ENCODE assay signal across 1 cellular context in the genomic region with DNA sequence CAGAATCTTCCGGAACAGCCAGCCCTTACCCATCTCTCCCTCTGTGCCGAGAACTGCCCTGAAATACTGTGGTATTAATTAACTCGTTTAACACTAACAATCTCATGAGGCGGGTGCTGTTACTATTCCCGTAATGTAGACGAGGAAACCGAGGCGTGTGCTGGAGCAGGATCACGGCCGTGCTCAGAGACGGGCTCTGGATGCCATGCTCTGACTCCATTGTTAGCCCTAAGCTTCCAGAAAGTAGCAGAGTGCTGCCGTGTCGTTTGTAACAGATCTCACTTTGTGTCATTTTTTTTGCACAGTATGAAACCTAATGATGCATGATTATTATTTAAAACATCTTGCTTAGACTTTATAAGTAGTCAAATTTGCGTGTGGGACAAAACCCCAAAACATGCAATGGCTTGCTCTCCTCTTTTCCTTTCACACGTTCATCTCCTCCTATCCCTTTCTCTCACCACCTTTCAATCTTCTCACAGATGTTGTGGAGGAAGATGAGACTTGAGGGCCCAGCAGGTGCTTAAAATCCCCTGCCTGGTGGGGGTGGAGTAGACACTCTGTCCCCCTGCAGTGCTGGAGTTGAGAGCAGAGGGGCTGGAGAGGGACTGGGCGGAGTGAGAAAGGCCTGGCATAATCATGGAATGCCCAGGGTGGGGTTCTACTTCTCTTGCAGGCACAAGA.
TF ChIP-seq lines count a peak whose summit lies in the region.

No MANE protein-coding gene starts in this region.

TF ChIP-seq in SK-N-SH, 30 proteins besides CTCF, POLR2A, EP300 and RAD21:
- TF ChIP-seq, protein P1, sequence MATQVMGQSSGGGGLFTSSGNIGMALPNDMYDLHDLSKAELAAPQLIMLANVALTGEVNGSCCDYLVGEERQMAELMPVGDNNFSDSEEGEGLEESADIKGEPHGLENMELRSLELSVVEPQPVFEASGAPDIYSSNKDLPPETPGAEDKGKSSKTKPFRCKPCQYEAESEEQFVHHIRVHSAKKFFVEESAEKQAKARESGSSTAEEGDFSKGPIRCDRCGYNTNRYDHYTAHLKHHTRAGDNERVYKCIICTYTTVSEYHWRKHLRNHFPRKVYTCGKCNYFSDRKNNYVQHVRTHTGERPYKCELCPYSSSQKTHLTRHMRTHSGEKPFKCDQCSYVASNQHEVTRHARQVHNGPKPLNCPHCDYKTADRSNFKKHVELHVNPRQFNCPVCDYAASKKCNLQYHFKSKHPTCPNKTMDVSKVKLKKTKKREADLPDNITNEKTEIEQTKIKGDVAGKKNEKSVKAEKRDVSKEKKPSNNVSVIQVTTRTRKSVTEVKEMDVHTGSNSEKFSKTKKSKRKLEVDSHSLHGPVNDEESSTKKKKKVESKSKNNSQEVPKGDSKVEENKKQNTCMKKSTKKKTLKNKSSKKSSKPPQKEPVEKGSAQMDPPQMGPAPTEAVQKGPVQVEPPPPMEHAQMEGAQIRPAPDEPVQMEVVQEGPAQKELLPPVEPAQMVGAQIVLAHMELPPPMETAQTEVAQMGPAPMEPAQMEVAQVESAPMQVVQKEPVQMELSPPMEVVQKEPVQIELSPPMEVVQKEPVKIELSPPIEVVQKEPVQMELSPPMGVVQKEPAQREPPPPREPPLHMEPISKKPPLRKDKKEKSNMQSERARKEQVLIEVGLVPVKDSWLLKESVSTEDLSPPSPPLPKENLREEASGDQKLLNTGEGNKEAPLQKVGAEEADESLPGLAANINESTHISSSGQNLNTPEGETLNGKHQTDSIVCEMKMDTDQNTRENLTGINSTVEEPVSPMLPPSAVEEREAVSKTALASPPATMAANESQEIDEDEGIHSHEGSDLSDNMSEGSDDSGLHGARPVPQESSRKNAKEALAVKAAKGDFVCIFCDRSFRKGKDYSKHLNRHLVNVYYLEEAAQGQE (IDR thresholded peaks at IDR 0.05; ENCODE audit: low read depth, low read length) = no peak
- TF ChIP-seq, protein P2, sequence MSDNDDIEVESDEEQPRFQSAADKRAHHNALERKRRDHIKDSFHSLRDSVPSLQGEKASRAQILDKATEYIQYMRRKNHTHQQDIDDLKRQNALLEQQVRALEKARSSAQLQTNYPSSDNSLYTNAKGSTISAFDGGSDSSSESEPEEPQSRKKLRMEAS (IDR thresholded peaks at IDR 0.05; ENCODE audit: low read depth) = no peak
